ENCODE assay signal across 9 cellular contexts in the genomic region with DNA sequence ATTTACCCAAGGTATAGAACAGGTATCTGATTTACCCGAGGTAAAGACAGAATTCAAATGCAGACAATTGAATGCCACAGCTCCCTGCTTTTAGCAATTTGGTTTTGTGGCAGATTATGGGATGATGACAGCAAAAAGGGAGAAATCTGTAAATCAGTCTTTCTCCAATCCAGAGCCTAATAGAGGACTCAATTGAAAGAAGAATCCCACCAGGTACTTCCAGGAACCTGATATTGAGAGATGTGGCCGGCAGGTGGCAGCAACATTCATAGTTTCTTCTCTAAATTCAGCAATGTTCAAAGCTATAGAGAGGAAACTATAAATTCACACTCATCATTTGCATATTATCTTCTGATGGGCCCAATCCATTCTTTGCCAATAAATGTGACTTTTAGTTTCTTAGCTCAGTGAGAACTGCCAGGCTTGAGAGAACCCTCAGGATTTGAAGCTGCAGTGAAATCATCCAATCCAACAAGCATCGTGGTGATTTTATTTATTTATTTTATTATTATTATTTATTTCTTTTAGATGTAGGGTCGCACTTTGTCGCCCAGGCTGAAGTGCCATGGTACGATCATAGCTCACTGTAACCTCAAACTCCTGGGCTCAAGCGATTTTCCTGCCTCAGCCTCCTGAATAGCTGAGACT. TPM values are rescaled to one million over a fixed set of nuclear protein-coding genes. Genes with fewer than 3 reads are reported as not detected.
DNase-seq lines count a peak whose midpoint lies in the region; ATAC-seq and FAIRE-seq lines count a peak whose summit lies in the region.
"Had no signal": no experiment of that assay in that cellular context is flagged by ENCODE, and none has a peak within 500 bp of the region (broad histone marks: within the 10 kb centered on the region; RNA-seq: fewer than 3 reads in every experiment).

No MANE protein-coding gene starts in this region.

- H3K36me3 Mint-ChIP-seq in T-cell, result no peaks in the 10 kb centered on the region

- no peaks in the 10 kb centered on the region for H3K36me3 ChIP-seq in small intestine (ENCODE audit: control insufficient read depth in 2 of 2, insufficient read depth in 2 of 2, low read length in 2 of 2)

- H3K9me3 Mint-ChIP-seq in T-cell, result no peaks in the 10 kb centered on the region
- H3K9me3 Mint-ChIP-seq: dendritic cell treated with granulocyte-macrophage colony-stimulating factor and Interleukin-4, amounts not matched to agents 40 ng/mL and 50 ng/mL, for 4 days had no signal

- H3K27me3 ChIP-seq in right cardiac atrium (ENCODE audit: control insufficient read depth, insufficient read depth) (no peaks in the 10 kb centered on the region), small intestine (ENCODE audit: control insufficient read depth in 2 of 2, insufficient read depth in 2 of 2, low read length in 2 of 2) (no peaks in the 10 kb centered on the region)

- intact Hi-C loops in right cardiac atrium (cut with DNase I), result loop anchor here in 2 of 4 donors (10.0 kb wide), 1 partner anchor 245 kb away; no protein-coding TSS in a partner anchor

- ATAC-seq in T-cell (replicated peaks in 1 of 4) (peak; percentile 42 to 79 (median 72)), right cardiac atrium (peak in 1 of 2 donors; percentile 36), GM19324 (IDR thresholded peaks at IDR 0.05; ENCODE audit: low FRiP score, unreplicated experiment) (no peak)

- FAIRE-seq in G401.6 (lab: Jason Lieb, UNC), result peak; percentile 93
- no peak for FAIRE-seq in small intestine (lab: Jason Lieb, UNC)

- POLR2A ChIA-PET in T-cell (lab: Charles Lee), result no interaction called here

- H3K27ac ChIP-seq in right cardiac atrium (ENCODE audit: low read length), result no peak overlapping the region
- no peak overlapping the region for H3K27ac ChIP-seq in small intestine (ENCODE audit: low read depth in 1 of 2, low read length in 1 of 2)

- no peak overlapping the region for H3K4me3 Mint-ChIP-seq in T-cell
- H3K4me3 Mint-ChIP-seq: dendritic cell treated with granulocyte-macrophage colony-stimulating factor and Interleukin-4, amounts not matched to agents 40 ng/mL and 50 ng/mL, for 4 days had no signal

- H3K4me3 ChIP-seq in right cardiac atrium (ENCODE audit: low read length), result no peak overlapping the region
- H3K4me3 ChIP-seq in small intestine (ENCODE audit: low read depth in 1 of 2, low read length in 2 of 2), result no peak overlapping the region

- H3K4me1 ChIP-seq in right cardiac atrium (ENCODE audit: control insufficient read depth, insufficient read depth, low read length) (no peaks in the 10 kb centered on the region), small intestine (ENCODE audit: control insufficient read depth in 2 of 2, insufficient read depth in 1 of 2, low read depth in 1 of 2, low read length in 1 of 2) (no peaks in the 10 kb centered on the region)

- WGBS in right cardiac atrium, result 44% methylated on average over 7 of the region's 7 CpGs
- 36 to 47% (median 41%) methylated on average over 7 of the region's 7 CpGs for WGBS in small intestine, 3 donors

- H3K4me1 Mint-ChIP-seq in T-cell, result no peaks in the 10 kb centered on the region

- H3K27ac Mint-ChIP-seq in T-cell, result no peak overlapping the region
- H3K27ac Mint-ChIP-seq: dendritic cell treated with granulocyte-macrophage colony-stimulating factor and Interleukin-4, amounts not matched to agents 40 ng/mL and 50 ng/mL, for 4 days had no signal

- CTCF ChIA-PET in T-cell (lab: Charles Lee), result interaction anchor here (0.5 to 1.6 kb wide), 18 partner anchors 8 to 525 kb away, joined by 3 to 23 read pairs (median 4); a partner anchor contains a TSS

- DNase-seq in NCI-H1436 treated with DMSO at 0.1 percent for 48 hours (lab: John Stamatoyannopoulos, UW) (peak; percentile 31), T-cell (peak; percentile 28 to 76 (median 68)), right cardiac atrium (peak; percentile 67 to 90 (median 78)), small intestine (peak; percentile 71), GOT3 (lab: John Stamatoyannopoulos, UW) (no peak)
- peak; percentile 54 for DNase-seq in activated naive CD8-positive, alpha-beta T cell treated with anti-CD3 and anti-CD28 coated beads, Interleukin-2, amount 50 U/mL, for 16 hours (ENCODE audit: low read depth, low spot score)

- H3K27me3 Mint-ChIP-seq in T-cell, result no peaks in the 10 kb centered on the region
- H3K27me3 Mint-ChIP-seq: dendritic cell treated with granulocyte-macrophage colony-stimulating factor and Interleukin-4, amounts not matched to agents 40 ng/mL and 50 ng/mL, for 4 days had no signal

- no peaks in the 10 kb centered on the region for H3K9me3 ChIP-seq in right cardiac atrium (ENCODE audit: control insufficient read depth, low read length)
- no peaks in the 10 kb centered on the region for H3K9me3 ChIP-seq in small intestine (ENCODE audit: control insufficient read depth, low read depth)

RNA-seq across cellular contexts. Expression of a gene that starts 9.8 kb away (rescaled TPM):
- total RNA-seq in T-cell (10 to 100 TPM; 25.5 to 32.6 (median 31.1) TPM), right cardiac atrium (10 to 100 TPM; 18.6 to 27.4 (median 22.4) TPM)
- polyA plus RNA-seq in right cardiac atrium (15.9 TPM), small intestine (10 to 100 TPM; 15.9 to 27.1 (median 25.0) TPM)

RNA-seq across cellular contexts. Expression of a gene that starts 30.9 kb away (rescaled TPM):
- total RNA-seq in T-cell (10 to 100 TPM in 3 of 5 donors, 1 to 10 TPM in 2; 3.9 to 16.3 (median 12.5) TPM), right cardiac atrium (10 to 100 TPM in 3 of 4 donors, 1 to 10 TPM in 1; 8.1 to 12.5 (median 11.2) TPM)
- polyA plus RNA-seq in right cardiac atrium (11.9 TPM), small intestine (10 to 100 TPM; 24.6 to 39.4 (median 29.5) TPM)
